ENCODE assay signal across 22 cellular contexts in genomic region chr3:152937234-152937633, GRCh38.
DNase-seq lines count a peak whose midpoint lies in the region; ATAC-seq and TF ChIP-seq lines count a peak whose summit lies in the region.
"Had no signal": no experiment of that assay in that cellular context is flagged by ENCODE, and none has a peak within 500 bp of the region (broad histone marks: within the 10 kb centered on the region; RNA-seq: fewer than 3 reads in every experiment).

No MANE protein-coding gene starts in this region.

- intact Hi-C loops in Panc1 (cut with micrococcal nuclease; ENCODE audit: unreplicated experiment): no loop called here
- intact Hi-C loops in prostate gland (cut with DNase I): no loop called here

- POLR2A ChIA-PET in Panc1 (lab: Charles Lee): no interaction called here

- H3K4me3 ChIP-seq in GM23248: no peak overlapping the region
- no peak overlapping the region for H3K4me3 ChIP-seq in Panc1 (ENCODE audit: low read depth in 2 of 2, low read length in 2 of 2)
- H3K4me3 ChIP-seq in prostate gland: no peak overlapping the region
- H3K4me3 ChIP-seq: colonic mucosa, gastrocnemius medialis, transverse colon had no signal

- H3K9ac ChIP-seq in GM23248: no peak overlapping the region

- DNase-seq in GM23248 (peak; percentile 1), Panc1 (ENCODE audit: low read depth, low spot score) (no peak), erythroblast (lab: John Stamatoyannopoulos, UW) (peak; percentile 7 to 9), osteocyte (ENCODE audit: extremely low spot score, unreplicated experiment) (no peak), prostate gland (ENCODE audit: low spot score) (no peak)
- DNase-seq in activated T-cell treated with anti-CD3 and anti-CD28 coated beads, Interleukin-2, amount 50 U/mL, for 4 hours: no peak
- no peak for DNase-seq in activated CD4-positive, alpha-beta T cell treated with anti-CD3 and anti-CD28 coated beads for 48 hours
- DNase-seq: activated CD4-positive, alpha-beta T cell treated with anti-CD3 and anti-CD28 coated beads for 1 hour; activated T-cell treated with anti-CD3 and anti-CD28 coated beads, Interleukin-2, amount 50 U/mL, for 72 hours; colonic mucosa; DND-41; gastrocnemius medialis; natural killer cell; NCI-H1417 treated with DMSO at 0.1 percent for 48 hours; NCI-H526; posterior cingulate gyrus; small intestine; stimulated activated CD4-positive, alpha-beta T cell treated with anti-CD3 and anti-CD28 coated beads, Interleukin-2, amount 100 ng/mL, for 48 hours; transverse colon had no signal

- H2AFZ ChIP-seq in GM23248: no peak overlapping the region

- H3K4me1 ChIP-seq in GM23248 (ENCODE audit: insufficient read depth) (no peaks in the 10 kb centered on the region), Panc1 (ENCODE audit: control insufficient read depth, insufficient read depth, low read length) (no peaks in the 10 kb centered on the region), prostate gland (replicated peaks) (no peaks in the 10 kb centered on the region)

- TF ChIP-seq CTCF in Panc1 (IDR thresholded peaks at IDR 0.05) (peak; percentile 19; the same call in 1 of the 2 replicates), osteocyte (IDR thresholded peaks at IDR 0.05) (peak; percentile 15), prostate gland (IDR thresholded peaks at IDR 0.05) (no peak)

- no peak overlapping the region for H3K4me3 Mint-ChIP-seq in osteocyte (ENCODE audit: unreplicated experiment)
- H3K4me3 Mint-ChIP-seq in activated T-cell treated with anti-CD3 and anti-CD28 coated beads, Interleukin-2, amount 50 U/mL, for 4 hours: no peak overlapping the region
- H3K4me3 Mint-ChIP-seq: activated naive CD4-positive, alpha-beta T cell treated with anti-CD3 and anti-CD28 coated beads, Interleukin-2, amount 50 U/mL, for 24 hours; activated T-cell treated with anti-CD3 and anti-CD28 coated beads, Interleukin-2, amount 50 U/mL, for 72 hours; natural killer cell; stimulated activated naive CD8-positive, alpha-beta T cell treated with anti-CD3 and anti-CD28 coated beads, Interleukin-15, Interleukin-2, amounts not matched to agents 100 ng/mL and 50 ng/mL, for 24 hours had no signal

- H3K27me3 Mint-ChIP-seq in osteocyte (ENCODE audit: unreplicated experiment): peaks cover 20% of the 10 kb centered on the region
- H3K27me3 Mint-ChIP-seq in activated T-cell treated with anti-CD3 and anti-CD28 coated beads, Interleukin-2, amount 50 U/mL, for 4 hours (ENCODE audit: low read depth): no peaks in the 10 kb centered on the region
- H3K27me3 Mint-ChIP-seq: activated naive CD4-positive, alpha-beta T cell treated with anti-CD3 and anti-CD28 coated beads, Interleukin-2, amount 50 U/mL, for 24 hours; stimulated activated naive CD8-positive, alpha-beta T cell treated with anti-CD3 and anti-CD28 coated beads, Interleukin-15, Interleukin-2, amounts not matched to agents 100 ng/mL and 50 ng/mL, for 24 hours had no signal

- H3K9me3 Mint-ChIP-seq in osteocyte (ENCODE audit: unreplicated experiment): no peaks in the 10 kb centered on the region
- H3K9me3 Mint-ChIP-seq in activated T-cell treated with anti-CD3 and anti-CD28 coated beads, Interleukin-2, amount 50 U/mL, for 4 hours: no peaks in the 10 kb centered on the region
- H3K9me3 Mint-ChIP-seq: activated naive CD4-positive, alpha-beta T cell treated with anti-CD3 and anti-CD28 coated beads, Interleukin-2, amount 50 U/mL, for 24 hours; activated T-cell treated with anti-CD3 and anti-CD28 coated beads, Interleukin-2, amount 50 U/mL, for 72 hours; natural killer cell; stimulated activated naive CD8-positive, alpha-beta T cell treated with anti-CD3 and anti-CD28 coated beads, Interleukin-15, Interleukin-2, amounts not matched to agents 100 ng/mL and 50 ng/mL, for 24 hours had no signal

- H3F3A ChIP-seq in GM23248 (ENCODE audit: insufficient read depth): no peaks in the 10 kb centered on the region

- no peaks in the 10 kb centered on the region for H3K79me2 ChIP-seq in GM23248 (ENCODE audit: insufficient read depth)

- CTCF ChIA-PET in Panc1 (lab: Charles Lee): no interaction called here

- no peak overlapping the region for H3K27ac ChIP-seq in GM23248
- no peak overlapping the region for H3K27ac ChIP-seq in Panc1 (ENCODE audit: low read length)
- H3K27ac ChIP-seq in prostate gland: no peak overlapping the region
- H3K27ac ChIP-seq: colonic mucosa, gastrocnemius medialis, transverse colon had no signal

- no peaks in the 10 kb centered on the region for H3K9me2 ChIP-seq in GM23248 (ENCODE audit: insufficient read depth)

- no peak for TF ChIP-seq POLR2A in erythroblast (IDR thresholded peaks at IDR 0.05; ENCODE audit: low read length)
- TF ChIP-seq POLR2A in prostate gland (IDR thresholded peaks at IDR 0.05): no peak

- H3K27me3 ChIP-seq in GM23248 (replicated peaks; ENCODE audit: insufficient read depth) (no peaks in the 10 kb centered on the region), Panc1 (ENCODE audit: control insufficient read depth, insufficient read depth, low read length) (no peaks in the 10 kb centered on the region), prostate gland (replicated peaks; ENCODE audit: insufficient read depth) (no peaks in the 10 kb centered on the region)
- H3K27me3 ChIP-seq: colonic mucosa, gastrocnemius medialis, transverse colon had no signal

- in situ Hi-C loops in GM23248 (cut with MboI): no loop called here
- in situ Hi-C loops in Panc1 (cut with HindIII; ENCODE audit: low pct_unique_long_range_greater_than_20kb, low sequenced_read_pairs): no loop called here

- BruUV-seq in Panc1 (replicated peaks; lab: Mats Ljungman, UMichigan): no TSS peak

- no peak for ATAC-seq in Panc1
- no peak for ATAC-seq in HG03045 (IDR thresholded peaks at IDR 0.05; ENCODE audit: unreplicated experiment)
- no peak for ATAC-seq in activated T-cell treated with anti-CD3 and anti-CD28 coated beads, Interleukin-2, amount 50 U/mL, for 4 hours
- ATAC-seq: activated T-cell treated with anti-CD3 and anti-CD28 coated beads, Interleukin-2, amount 50 U/mL, for 72 hours; gastrocnemius medialis; natural killer cell had no signal

- no peak overlapping the region for H3K4me2 ChIP-seq in GM23248 (ENCODE audit: unreplicated experiment)

- H3K9me3 ChIP-seq in GM23248 (ENCODE audit: low read depth) (no peaks in the 10 kb centered on the region), Panc1 (ENCODE audit: control insufficient read depth, insufficient read depth, low read depth, low read length) (no peaks in the 10 kb centered on the region), prostate gland (no peaks in the 10 kb centered on the region)
- H3K9me3 ChIP-seq: colonic mucosa, gastrocnemius medialis, transverse colon had no signal

- 13% methylated on average over 2 of the region's 2 CpGs for whole genome bisulfite sequencing in GM23248 (ENCODE audit: low coverage in 1 of 2, low lambda C conversion rate in 2 of 2, missing lambda C conversion rate in 2 of 2), 2 experiments
- WGBS in prostate gland: 74% methylated on average over 2 of the region's 2 CpGs

- H3K27ac Mint-ChIP-seq in osteocyte (ENCODE audit: unreplicated experiment): no peak overlapping the region
- H3K27ac Mint-ChIP-seq: activated naive CD4-positive, alpha-beta T cell treated with anti-CD3 and anti-CD28 coated beads, Interleukin-2, amount 50 U/mL, for 24 hours; activated T-cell treated with anti-CD3 and anti-CD28 coated beads, Interleukin-2, amount 50 U/mL, for 72 hours; natural killer cell; stimulated activated naive CD8-positive, alpha-beta T cell treated with anti-CD3 and anti-CD28 coated beads, Interleukin-15, Interleukin-2, amounts not matched to agents 100 ng/mL and 50 ng/mL, for 24 hours had no signal

- no peaks in the 10 kb centered on the region for H3K36me3 ChIP-seq in GM23248 (ENCODE audit: low read depth)
- no peaks in the 10 kb centered on the region for H3K36me3 ChIP-seq in Panc1 (ENCODE audit: control insufficient read depth, insufficient read depth, low read length)
- H3K36me3 ChIP-seq in prostate gland: no peaks in the 10 kb centered on the region
- H3K36me3 ChIP-seq: colonic mucosa, gastrocnemius medialis, transverse colon had no signal

- H3K4me1 Mint-ChIP-seq in osteocyte (ENCODE audit: unreplicated experiment): no peaks in the 10 kb centered on the region
- no peaks in the 10 kb centered on the region for H3K4me1 Mint-ChIP-seq in activated T-cell treated with anti-CD3 and anti-CD28 coated beads, Interleukin-2, amount 50 U/mL, for 4 hours (ENCODE audit: low read depth)
- H3K4me1 Mint-ChIP-seq: activated naive CD4-positive, alpha-beta T cell treated with anti-CD3 and anti-CD28 coated beads, Interleukin-2, amount 50 U/mL, for 24 hours had no signal

- H3K36me3 Mint-ChIP-seq in osteocyte (ENCODE audit: unreplicated experiment): no peaks in the 10 kb centered on the region
- no peaks in the 10 kb centered on the region for H3K36me3 Mint-ChIP-seq in activated T-cell treated with anti-CD3 and anti-CD28 coated beads, Interleukin-2, amount 50 U/mL, for 4 hours (ENCODE audit: insufficient read depth)
- H3K36me3 Mint-ChIP-seq: activated naive CD4-positive, alpha-beta T cell treated with anti-CD3 and anti-CD28 coated beads, Interleukin-2, amount 50 U/mL, for 24 hours; natural killer cell had no signal

- H4K20me1 ChIP-seq in GM23248 (ENCODE audit: insufficient read depth): no peaks in the 10 kb centered on the region

Comparison
In these comparisons a context has a peak if more than half of its experiments do, and no peak if none do; other contexts are left out.
1. DNase-seq: peak in GM23248 (single experiment) and erythroblast (2 of 2); none in Panc1 (single experiment), osteocyte (single experiment), prostate gland (single experiment), activated T-cell treated with anti-CD3 and anti-CD28 coated beads, Interleukin-2, amount 50 U/mL, for 4 hours (single experiment) and activated CD4-positive, alpha-beta T cell treated with anti-CD3 and anti-CD28 coated beads for 48 hours (single experiment).
2. CTCF ChIP-seq: peak in Panc1 (single experiment) and osteocyte (single experiment); none in prostate gland (0 of 4).